ENCODE assay signal across 24 cellular contexts in the genomic region with DNA sequence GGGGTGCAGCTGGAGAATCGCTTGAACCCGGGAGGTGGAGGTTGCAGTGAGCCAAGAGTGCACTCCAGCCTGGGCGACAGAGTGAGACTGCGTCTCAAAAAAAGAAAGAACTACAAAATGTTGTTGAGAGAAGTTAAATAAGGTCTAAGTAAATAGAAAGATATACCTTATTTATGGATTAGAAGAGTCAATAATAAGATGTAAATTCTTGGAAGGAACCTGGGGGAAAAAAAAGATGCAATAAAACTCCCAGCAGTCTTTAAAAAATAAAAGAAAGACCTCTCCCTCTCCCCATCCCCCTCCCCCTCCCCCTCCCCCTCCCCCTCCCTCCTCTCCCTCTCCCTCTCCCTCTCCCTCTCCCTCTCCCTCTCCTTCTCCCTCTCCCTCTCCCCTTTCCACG. TPM values are rescaled to one million over a fixed set of nuclear protein-coding genes. Genes with fewer than 3 reads are reported as not detected.
A peak's percentile ranks its signal among the peaks of the same experiment; 100 is the strongest.
DNase-seq lines count a peak whose midpoint lies in the region; ATAC-seq and TF ChIP-seq lines count a peak whose summit lies in the region.
"Had no signal": no experiment of that assay in that cellular context is flagged by ENCODE, and none has a peak within 500 bp of the region (broad histone marks: within the 10 kb centered on the region; RNA-seq: fewer than 3 reads in every experiment).

No MANE protein-coding gene starts in this region.

- no peaks in the 10 kb centered on the region for H3K36me3 ChIP-seq in endodermal cell (ENCODE audit: control insufficient read depth, insufficient read depth, low read length)
- no peaks in the 10 kb centered on the region for H3K36me3 ChIP-seq in right atrium auricular region
- H3K36me3 ChIP-seq: BE2C, BLaER1 had no signal

- 88 to 94% methylated on average over 5 of the region's 5 CpGs for WGBS in endodermal cell (ENCODE audit: insufficient coverage in 1 of 2, insufficient read length in 1 of 2), 2 experiments

- no peaks in the 10 kb centered on the region for H3K27me3 ChIP-seq in endodermal cell (ENCODE audit: control insufficient read depth, insufficient read depth, low read length, poor library complexity, severe bottlenecking)
- no peaks in the 10 kb centered on the region for H3K27me3 ChIP-seq in right atrium auricular region
- H3K27me3 ChIP-seq: BE2C, BLaER1 had no signal

- H3K9me3 ChIP-seq in endodermal cell (ENCODE audit: control insufficient read depth, low read length), result peaks cover 29% of the 10 kb centered on the region
- H3K9me3 ChIP-seq in right atrium auricular region, result no peaks in the 10 kb centered on the region
- H3K9me3 ChIP-seq: BE2C had no signal

- peak overlapping the region; percentile 63 for H3K27ac Mint-ChIP-seq in activated naive CD4-positive, alpha-beta T cell treated with anti-CD3 and anti-CD28 coated beads, Interleukin-2, amount 50 U/mL, for 24 hours
- peak overlapping the region; percentile 22 for H3K27ac Mint-ChIP-seq in activated T-helper 1 cell treated with anti-CD3 and anti-CD28 coated beads, Interleukin-12 subunit alpha, Interleukin-12 subunit beta, Interleukin-2, Interleukin-4 antibody, amounts not matched to agents 30 ng/mL and 10 ng/mL and 1 ng/mL, durations not matched to agents 14 hours and 24 hours and 36 hours
- no peak overlapping the region for H3K27ac Mint-ChIP-seq in endodermal cell
- no peak overlapping the region for H3K27ac Mint-ChIP-seq in stimulated activated memory B cell treated with anti-CD40 and anti-IgM and Interleukin-4, amounts not matched to agents 10 μg/mL and 1 μg/mL and 100 μg/mL, for 72 hours
- H3K27ac Mint-ChIP-seq: CD14-positive monocyte had no signal

- no peak for ATAC-seq in stimulated activated memory B cell treated with anti-CD40 and anti-IgM and Interleukin-4, amounts not matched to agents 10 μg/mL and 1 μg/mL and 100 μg/mL, for 72 hours
- ATAC-seq: GM12878 had no signal

- no peak overlapping the region for H3K4me3 Mint-ChIP-seq in activated naive CD4-positive, alpha-beta T cell treated with anti-CD3 and anti-CD28 coated beads, Interleukin-2, amount 50 U/mL, for 24 hours
- H3K4me3 Mint-ChIP-seq in activated T-helper 1 cell treated with anti-CD3 and anti-CD28 coated beads, Interleukin-12 subunit alpha, Interleukin-12 subunit beta, Interleukin-2, Interleukin-4 antibody, amounts not matched to agents 30 ng/mL and 10 ng/mL and 1 ng/mL, durations not matched to agents 14 hours and 24 hours and 36 hours, result no peak overlapping the region
- no peak overlapping the region for H3K4me3 Mint-ChIP-seq in endodermal cell
- no peak overlapping the region for H3K4me3 Mint-ChIP-seq in stimulated activated memory B cell treated with anti-CD40 and anti-IgM and Interleukin-4, amounts not matched to agents 10 μg/mL and 1 μg/mL and 100 μg/mL, for 72 hours
- H3K4me3 Mint-ChIP-seq: CD14-positive monocyte; CD4-positive, CD25-positive, alpha-beta regulatory T cell; CD8-positive, alpha-beta memory T cell had no signal

- H3K4me3 ChIP-seq in endodermal cell (ENCODE audit: low read length), result peak overlapping the region; percentile 49
- no peak overlapping the region for H3K4me3 ChIP-seq in right atrium auricular region
- H3K4me3 ChIP-seq: BLaER1, GM12878 had no signal

- no peak for DNase-seq in activated naive CD4-positive, alpha-beta T cell treated with anti-CD3 and anti-CD28 coated beads, Interleukin-2, amount 50 U/mL, for 16 hours
- DNase-seq in activated T-helper 1 cell treated with anti-CD3 and anti-CD28 coated beads, Interleukin-12 subunit alpha, Interleukin-12 subunit beta, Interleukin-2, Interleukin-4 antibody, amounts not matched to agents 30 ng/mL and 10 ng/mL and 1 ng/mL, durations not matched to agents 14 hours and 24 hours and 36 hours (ENCODE audit: low spot score), result no peak
- DNase-seq in endodermal cell (no peak), right atrium auricular region (ENCODE audit: low spot score) (no peak), GM20000 (ENCODE audit: low spot score) (no peak)
- DNase-seq: 8988T; ACHN; BE2C; C1 segment of cervical spinal cord; CD4-positive, alpha-beta memory T cell; CD4-positive, CD25-positive, alpha-beta regulatory T cell; CD8-positive, alpha-beta memory T cell; COR-L47; DMS 273 treated with DMSO at 0.1 percent for 48 hours; DMS153; DMS79; DND-41; EL; GDM1 had no signal

- no peaks in the 10 kb centered on the region for H3K27me3 Mint-ChIP-seq in activated naive CD4-positive, alpha-beta T cell treated with anti-CD3 and anti-CD28 coated beads, Interleukin-2, amount 50 U/mL, for 24 hours
- peaks cover 4% of the 10 kb centered on the region for H3K27me3 Mint-ChIP-seq in activated T-helper 1 cell treated with anti-CD3 and anti-CD28 coated beads, Interleukin-12 subunit alpha, Interleukin-12 subunit beta, Interleukin-2, Interleukin-4 antibody, amounts not matched to agents 30 ng/mL and 10 ng/mL and 1 ng/mL, durations not matched to agents 14 hours and 24 hours and 36 hours (ENCODE audit: insufficient read depth)
- H3K27me3 Mint-ChIP-seq in endodermal cell (ENCODE audit: insufficient read depth), result peaks cover 7% of the 10 kb centered on the region
- peaks cover 22% of the 10 kb centered on the region for H3K27me3 Mint-ChIP-seq in stimulated activated memory B cell treated with anti-CD40 and anti-IgM and Interleukin-4, amounts not matched to agents 10 μg/mL and 1 μg/mL and 100 μg/mL, for 72 hours

- H3K9ac ChIP-seq in endodermal cell (ENCODE audit: extremely low read depth, low read length, poor library complexity, severe bottlenecking), result no peak overlapping the region
- H3K9ac ChIP-seq: BLaER1 had no signal

- H3K4me1 ChIP-seq in endodermal cell (ENCODE audit: control insufficient read depth, insufficient read depth, low read length) (peaks cover 3% of the 10 kb centered on the region), right atrium auricular region (no peaks in the 10 kb centered on the region)
- H3K4me1 ChIP-seq: BE2C had no signal

- H3K27ac ChIP-seq in endodermal cell (ENCODE audit: low read depth, low read length) (no peak overlapping the region), right atrium auricular region (no peak overlapping the region)
- H3K27ac ChIP-seq: BLaER1 had no signal

- H3K4me1 Mint-ChIP-seq in activated naive CD4-positive, alpha-beta T cell treated with anti-CD3 and anti-CD28 coated beads, Interleukin-2, amount 50 U/mL, for 24 hours, result peaks cover 10% of the 10 kb centered on the region
- peaks cover 21% of the 10 kb centered on the region for H3K4me1 Mint-ChIP-seq in activated T-helper 1 cell treated with anti-CD3 and anti-CD28 coated beads, Interleukin-12 subunit alpha, Interleukin-12 subunit beta, Interleukin-2, Interleukin-4 antibody, amounts not matched to agents 30 ng/mL and 10 ng/mL and 1 ng/mL, durations not matched to agents 14 hours and 24 hours and 36 hours (ENCODE audit: low read depth)
- H3K4me1 Mint-ChIP-seq in endodermal cell, result no peaks in the 10 kb centered on the region
- peaks cover 11% of the 10 kb centered on the region for H3K4me1 Mint-ChIP-seq in stimulated activated memory B cell treated with anti-CD40 and anti-IgM and Interleukin-4, amounts not matched to agents 10 μg/mL and 1 μg/mL and 100 μg/mL, for 72 hours

- no peaks in the 10 kb centered on the region for H3K36me3 Mint-ChIP-seq in activated naive CD4-positive, alpha-beta T cell treated with anti-CD3 and anti-CD28 coated beads, Interleukin-2, amount 50 U/mL, for 24 hours
- no peaks in the 10 kb centered on the region for H3K36me3 Mint-ChIP-seq in activated T-helper 1 cell treated with anti-CD3 and anti-CD28 coated beads, Interleukin-12 subunit alpha, Interleukin-12 subunit beta, Interleukin-2, Interleukin-4 antibody, amounts not matched to agents 30 ng/mL and 10 ng/mL and 1 ng/mL, durations not matched to agents 14 hours and 24 hours and 36 hours (ENCODE audit: low read depth)
- H3K36me3 Mint-ChIP-seq in endodermal cell (ENCODE audit: low read depth), result peaks cover 6% of the 10 kb centered on the region
- H3K36me3 Mint-ChIP-seq in stimulated activated memory B cell treated with anti-CD40 and anti-IgM and Interleukin-4, amounts not matched to agents 10 μg/mL and 1 μg/mL and 100 μg/mL, for 72 hours, result no peaks in the 10 kb centered on the region
- H3K36me3 Mint-ChIP-seq: CD14-positive monocyte; CD4-positive, alpha-beta memory T cell; CD4-positive, CD25-positive, alpha-beta regulatory T cell; CD8-positive, alpha-beta memory T cell had no signal

- intact Hi-C loops in activated T-helper 1 cell treated with anti-CD3 and anti-CD28 coated beads, Interleukin-12 subunit alpha, Interleukin-12 subunit beta, Interleukin-2, Interleukin-4 antibody, amounts not matched to agents 30 ng/mL and 10 ng/mL and 1 ng/mL, durations not matched to agents 14 hours and 24 hours and 36 hours (cut with micrococcal nuclease), result no loop called here

- TF ChIP-seq CTCF in endodermal cell (conservative IDR thresholded peaks at IDR 0.05) (no peak), right atrium auricular region (IDR thresholded peaks at IDR 0.05) (no peak), GM20000 (IDR thresholded peaks at IDR 0.05; ENCODE audit: extremely low read depth, missing control alignments) (no peak)

- no peaks in the 10 kb centered on the region for H3K9me3 Mint-ChIP-seq in activated naive CD4-positive, alpha-beta T cell treated with anti-CD3 and anti-CD28 coated beads, Interleukin-2, amount 50 U/mL, for 24 hours
- H3K9me3 Mint-ChIP-seq in activated T-helper 1 cell treated with anti-CD3 and anti-CD28 coated beads, Interleukin-12 subunit alpha, Interleukin-12 subunit beta, Interleukin-2, Interleukin-4 antibody, amounts not matched to agents 30 ng/mL and 10 ng/mL and 1 ng/mL, durations not matched to agents 14 hours and 24 hours and 36 hours, result no peaks in the 10 kb centered on the region
- H3K9me3 Mint-ChIP-seq in endodermal cell, result peaks cover 27% of the 10 kb centered on the region
- no peaks in the 10 kb centered on the region for H3K9me3 Mint-ChIP-seq in stimulated activated memory B cell treated with anti-CD40 and anti-IgM and Interleukin-4, amounts not matched to agents 10 μg/mL and 1 μg/mL and 100 μg/mL, for 72 hours
- H3K9me3 Mint-ChIP-seq: CD4-positive, alpha-beta memory T cell; CD8-positive, alpha-beta memory T cell had no signal

RNA-seq across cellular contexts. Expression of gene FAF2, which starts 15.5 kb away (rescaled TPM):
- total RNA-seq in activated T-helper 1 cell treated with anti-CD3 and anti-CD28 coated beads, Interleukin-12 subunit alpha, Interleukin-12 subunit beta, Interleukin-2, Interleukin-4 antibody, amounts not matched to agents 30 ng/mL and 10 ng/mL and 1 ng/mL, durations not matched to agents 14 hours and 24 hours and 36 hours, result 46.0 and 47.3 TPM in 2 replicates
- total RNA-seq in endodermal cell (10 to 100 TPM; 42.9 to 53.0 TPM), right atrium auricular region (10 to 100 TPM; 14.4 to 19.5 TPM)
- polyA plus RNA-seq in endodermal cell (2013, experiment 1 of 2), result 37.6 TPM
- polyA plus RNA-seq in endodermal cell (2013, experiment 2 of 2), result 35.7 TPM

RNA-seq across cellular contexts. Expression of gene CLTB, which starts 16.4 kb away (rescaled TPM):
- total RNA-seq in activated T-helper 1 cell treated with anti-CD3 and anti-CD28 coated beads, Interleukin-12 subunit alpha, Interleukin-12 subunit beta, Interleukin-2, Interleukin-4 antibody, amounts not matched to agents 30 ng/mL and 10 ng/mL and 1 ng/mL, durations not matched to agents 14 hours and 24 hours and 36 hours, result 71.6 and 84.0 TPM in 2 replicates
- total RNA-seq in endodermal cell (10 to 100 TPM; 40.9 to 49.7 TPM), right atrium auricular region (100 to 1,000 TPM; 241 to 341 TPM)
- 32.9 TPM for polyA plus RNA-seq in endodermal cell (2013, experiment 1 of 2)
- 36.2 TPM for polyA plus RNA-seq in endodermal cell (2013, experiment 2 of 2)

RNA-seq across cellular contexts. Expression of gene HIGD2A, which starts 44.2 kb away (rescaled TPM):
- 93.2 and 93.5 TPM in 2 replicates for total RNA-seq in activated T-helper 1 cell treated with anti-CD3 and anti-CD28 coated beads, Interleukin-12 subunit alpha, Interleukin-12 subunit beta, Interleukin-2, Interleukin-4 antibody, amounts not matched to agents 30 ng/mL and 10 ng/mL and 1 ng/mL, durations not matched to agents 14 hours and 24 hours and 36 hours
- 100 to 1,000 TPM; 101 to 102 TPM for total RNA-seq in endodermal cell
- polyA plus RNA-seq in endodermal cell (2013, experiment 1 of 2), result 139 TPM
- polyA plus RNA-seq in endodermal cell (2013, experiment 2 of 2), result 127 TPM
- 100 to 1,000 TPM; 231 to 249 TPM for total RNA-seq in right atrium auricular region

RNA-seq across cellular contexts. Expression of gene NOP16, which starts 44.3 kb away (rescaled TPM):
- 111 TPM in 2 replicates for total RNA-seq in activated T-helper 1 cell treated with anti-CD3 and anti-CD28 coated beads, Interleukin-12 subunit alpha, Interleukin-12 subunit beta, Interleukin-2, Interleukin-4 antibody, amounts not matched to agents 30 ng/mL and 10 ng/mL and 1 ng/mL, durations not matched to agents 14 hours and 24 hours and 36 hours
- total RNA-seq in endodermal cell (10 to 100 TPM; 18.6 to 31.3 TPM), right atrium auricular region (10 to 100 TPM; 11.8 to 16.0 TPM)
- polyA plus RNA-seq in endodermal cell (2013, experiment 1 of 2), result 19.3 TPM
- polyA plus RNA-seq in endodermal cell (2013, experiment 2 of 2), result 19.2 TPM

Comparison
In these comparisons a context has a peak if more than half of its experiments do, and no peak if none do; other contexts are left out.
1. H3K27ac Mint-ChIP-seq: peak in activated naive CD4-positive, alpha-beta T cell treated with anti-CD3 and anti-CD28 coated beads, Interleukin-2, amount 50 U/mL, for 24 hours (single experiment) and activated T-helper 1 cell treated with anti-CD3 and anti-CD28 coated beads, Interleukin-12 subunit alpha, Interleukin-12 subunit beta, Interleukin-2, Interleukin-4 antibody, amounts not matched to agents 30 ng/mL and 10 ng/mL and 1 ng/mL, durations not matched to agents 14 hours and 24 hours and 36 hours (single experiment); none in endodermal cell (single experiment) and stimulated activated memory B cell treated with anti-CD40 and anti-IgM and Interleukin-4, amounts not matched to agents 10 μg/mL and 1 μg/mL and 100 μg/mL, for 72 hours (single experiment).